12 cellular contexts compared by ENCODE assay signal in genomic region chr7:80106498-80107113, GRCh38. TPM values are rescaled to one million over a fixed set of nuclear protein-coding genes. Genes with fewer than 3 reads are reported as not detected.
DNase-seq lines count a peak whose midpoint lies in the region; ATAC-seq and TF ChIP-seq lines count a peak whose summit lies in the region.
"Had no signal": no experiment of that assay in that cellular context is flagged by ENCODE, and none has a peak within 500 bp of the region (broad histone marks: within the 10 kb centered on the region; RNA-seq: fewer than 3 reads in every experiment).

No MANE protein-coding gene starts in this region.

- BruUV-seq in PC-3 (replicated peaks; lab: Mats Ljungman, UMichigan) = no TSS peak

- H3K79me2 ChIP-seq in osteoblast (ENCODE audit: insufficient read depth, low read length) (no peaks in the 10 kb centered on the region), PC-3 (ENCODE audit: low read length) (no peaks in the 10 kb centered on the region)

- POLR2A ChIA-PET in PC-3 (lab: Charles Lee; ENCODE audit: unreplicated experiment) = no interaction called here

- CTCF ChIA-PET in PC-3 (lab: Charles Lee) = no interaction called here

- TF ChIP-seq POLR2A in testis (IDR thresholded peaks at IDR 0.05) = no peak

- H3K9me3 ChIP-seq in osteoblast (ENCODE audit: low read depth, low read length) (no peaks in the 10 kb centered on the region), testis (no peaks in the 10 kb centered on the region), PC-3 (ENCODE audit: low read length) (no peaks in the 10 kb centered on the region)

- no peak for DNase-seq in T-helper 2 cell treated with Interferon-gamma antibody and Interleukin-4, amounts not matched to agents 5 μg/mL and 100 μg/mL, for 36 hours (ENCODE audit: low spot score)
- DNase-seq in T-helper 2 cell (no peak), osteoblast (ENCODE audit: insufficient read length, low spot score, missing footprints) (no peak), testis (no peak), PC-3 (no peak)
- no peak for DNase-seq in activated T-helper 1 cell treated with anti-CD3 and anti-CD28 coated beads, Interleukin-12 subunit alpha, Interleukin-12 subunit beta, Interleukin-2, Interleukin-4 antibody, amounts not matched to agents 30 ng/mL and 10 ng/mL and 1 ng/mL, durations not matched to agents 14 hours and 24 hours and 36 hours (ENCODE audit: low spot score)
- DNase-seq: activated CD4-positive, alpha-beta T cell treated with anti-CD3 and anti-CD28 coated beads for 48 hours; effector CD4-positive, alpha-beta T cell; heart right ventricle; NCI-H2107 had no signal

- H3K4me2 ChIP-seq in osteoblast (ENCODE audit: insufficient read depth, low read length) = no peak overlapping the region
- H3K4me2 ChIP-seq in PC-3 (ENCODE audit: low read length) = no peak overlapping the region

- H2AFZ ChIP-seq in osteoblast (ENCODE audit: low read length) = peak overlapping the region; percentile 76
- H2AFZ ChIP-seq in PC-3 (ENCODE audit: low read length) = no peak overlapping the region

- no peaks in the 10 kb centered on the region for H3K9me2 ChIP-seq in PC-3 (replicated peaks; ENCODE audit: low read length)

- H3K4me3 Mint-ChIP-seq in T-helper 2 cell treated with Interferon-gamma antibody and Interleukin-4, amounts not matched to agents 5 μg/mL and 100 μg/mL, for 36 hours = peak overlapping the region; percentile 41
- peak overlapping the region; percentile 54 for H3K4me3 Mint-ChIP-seq in activated T-helper 1 cell treated with anti-CD3 and anti-CD28 coated beads, Interleukin-12 subunit alpha, Interleukin-12 subunit beta, Interleukin-2, Interleukin-4 antibody, amounts not matched to agents 30 ng/mL and 10 ng/mL and 1 ng/mL, durations not matched to agents 14 hours and 24 hours and 36 hours

- no peak for TF ChIP-seq CTCF in osteoblast (IDR thresholded peaks at IDR 0.05; ENCODE audit: extremely low read depth, low read depth, low read length)
- no peak for TF ChIP-seq CTCF in testis (IDR thresholded peaks at IDR 0.05)
- no peak for TF ChIP-seq CTCF in PC-3 (conservative IDR thresholded peaks at IDR 0.05; ENCODE audit: low read depth, low read length)

- H3K4me1 ChIP-seq in osteoblast (ENCODE audit: insufficient read depth, low read length) (no peaks in the 10 kb centered on the region), testis (no peaks in the 10 kb centered on the region), PC-3 (ENCODE audit: insufficient read depth, low read length) (no peaks in the 10 kb centered on the region)

- peak overlapping the region; percentile 71 for H3K27ac Mint-ChIP-seq in T-helper 2 cell treated with Interferon-gamma antibody and Interleukin-4, amounts not matched to agents 5 μg/mL and 100 μg/mL, for 36 hours
- H3K27ac Mint-ChIP-seq in activated T-helper 1 cell treated with anti-CD3 and anti-CD28 coated beads, Interleukin-12 subunit alpha, Interleukin-12 subunit beta, Interleukin-2, Interleukin-4 antibody, amounts not matched to agents 30 ng/mL and 10 ng/mL and 1 ng/mL, durations not matched to agents 14 hours and 24 hours and 36 hours = peak overlapping the region; percentile 67

- H3K9ac ChIP-seq in PC-3 (ENCODE audit: low read length) = no peak overlapping the region

- H3F3A ChIP-seq in PC-3 (ENCODE audit: low read length, unreplicated experiment) = no peaks in the 10 kb centered on the region

- peaks cover 21% of the 10 kb centered on the region for H3K4me1 Mint-ChIP-seq in T-helper 2 cell treated with Interferon-gamma antibody and Interleukin-4, amounts not matched to agents 5 μg/mL and 100 μg/mL, for 36 hours (ENCODE audit: low read depth)
- H3K4me1 Mint-ChIP-seq in activated T-helper 1 cell treated with anti-CD3 and anti-CD28 coated beads, Interleukin-12 subunit alpha, Interleukin-12 subunit beta, Interleukin-2, Interleukin-4 antibody, amounts not matched to agents 30 ng/mL and 10 ng/mL and 1 ng/mL, durations not matched to agents 14 hours and 24 hours and 36 hours (ENCODE audit: low read depth) = peaks cover 26% of the 10 kb centered on the region

- no peaks in the 10 kb centered on the region for H3K36me3 ChIP-seq in osteoblast (ENCODE audit: insufficient read depth, low read length)
- H3K36me3 ChIP-seq in testis (ENCODE audit: low read depth, missing control alignments) = no peaks in the 10 kb centered on the region
- H3K36me3 ChIP-seq in PC-3 (ENCODE audit: low read depth, low read length) = no peaks in the 10 kb centered on the region
- H3K36me3 ChIP-seq: heart right ventricle had no signal

- ATAC-seq in HG03108 (IDR thresholded peaks at IDR 0.05; ENCODE audit: unreplicated experiment) (peak; percentile 36), HG03280 (IDR thresholded peaks at IDR 0.05; ENCODE audit: unreplicated experiment) (no peak), PC-3 (no peak)

- H4K20me1 ChIP-seq in osteoblast (ENCODE audit: insufficient read depth, low read length) (no peaks in the 10 kb centered on the region), PC-3 (ENCODE audit: low read length) (no peaks in the 10 kb centered on the region)

- H3K27ac ChIP-seq in osteoblast (ENCODE audit: low read depth, low read length) (no peak overlapping the region), testis (no peak overlapping the region), PC-3 (ENCODE audit: low read length) (no peak overlapping the region)

- H3K36me3 Mint-ChIP-seq in T-helper 2 cell treated with Interferon-gamma antibody and Interleukin-4, amounts not matched to agents 5 μg/mL and 100 μg/mL, for 36 hours (ENCODE audit: low read depth) = no peaks in the 10 kb centered on the region
- H3K36me3 Mint-ChIP-seq in activated T-helper 1 cell treated with anti-CD3 and anti-CD28 coated beads, Interleukin-12 subunit alpha, Interleukin-12 subunit beta, Interleukin-2, Interleukin-4 antibody, amounts not matched to agents 30 ng/mL and 10 ng/mL and 1 ng/mL, durations not matched to agents 14 hours and 24 hours and 36 hours (ENCODE audit: low read depth) = no peaks in the 10 kb centered on the region

- intact Hi-C loops in activated T-helper 1 cell treated with anti-CD3 and anti-CD28 coated beads, Interleukin-12 subunit alpha, Interleukin-12 subunit beta, Interleukin-2, Interleukin-4 antibody, amounts not matched to agents 30 ng/mL and 10 ng/mL and 1 ng/mL, durations not matched to agents 14 hours and 24 hours and 36 hours (cut with micrococcal nuclease) = loop anchor here (5.0 kb wide), 1 partner anchor 46 kb away; no protein-coding TSS in a partner anchor
- intact Hi-C loops in testis (cut with DNase I; ENCODE audit: low total_unique reads) = no loop called here
- intact Hi-C loops in PC-3 (cut with micrococcal nuclease) = no loop called here

- H3K4me3 ChIP-seq in osteoblast (ENCODE audit: insufficient read depth, low read length) (no peak overlapping the region), testis (no peak overlapping the region), PC-3 (ENCODE audit: low read length) (no peak overlapping the region)
- H3K4me3 ChIP-seq: heart right ventricle had no signal

- no peaks in the 10 kb centered on the region for H3K27me3 Mint-ChIP-seq in T-helper 2 cell treated with Interferon-gamma antibody and Interleukin-4, amounts not matched to agents 5 μg/mL and 100 μg/mL, for 36 hours (ENCODE audit: low read depth)
- H3K27me3 Mint-ChIP-seq in activated T-helper 1 cell treated with anti-CD3 and anti-CD28 coated beads, Interleukin-12 subunit alpha, Interleukin-12 subunit beta, Interleukin-2, Interleukin-4 antibody, amounts not matched to agents 30 ng/mL and 10 ng/mL and 1 ng/mL, durations not matched to agents 14 hours and 24 hours and 36 hours (ENCODE audit: insufficient read depth) = no peaks in the 10 kb centered on the region

- no peaks in the 10 kb centered on the region for H3K9me3 Mint-ChIP-seq in T-helper 2 cell treated with Interferon-gamma antibody and Interleukin-4, amounts not matched to agents 5 μg/mL and 100 μg/mL, for 36 hours
- H3K9me3 Mint-ChIP-seq in activated T-helper 1 cell treated with anti-CD3 and anti-CD28 coated beads, Interleukin-12 subunit alpha, Interleukin-12 subunit beta, Interleukin-2, Interleukin-4 antibody, amounts not matched to agents 30 ng/mL and 10 ng/mL and 1 ng/mL, durations not matched to agents 14 hours and 24 hours and 36 hours = no peaks in the 10 kb centered on the region

- H3K27me3 ChIP-seq in osteoblast (ENCODE audit: insufficient read depth, low read length) (no peaks in the 10 kb centered on the region), testis (no peaks in the 10 kb centered on the region), PC-3 (ENCODE audit: low read length) (no peaks in the 10 kb centered on the region)
- H3K27me3 ChIP-seq: heart right ventricle had no signal

- 75 to 77% methylated on average over 2 of the region's 2 CpGs for WGBS in testis, 2 donors

RNA-seq across cellular contexts. Expression of gene GNAI1, which starts 28.0 kb away (rescaled TPM):
- 5.3 and 6.0 TPM in 2 replicates for total RNA-seq in activated T-helper 1 cell treated with anti-CD3 and anti-CD28 coated beads, Interleukin-12 subunit alpha, Interleukin-12 subunit beta, Interleukin-2, Interleukin-4 antibody, amounts not matched to agents 30 ng/mL and 10 ng/mL and 1 ng/mL, durations not matched to agents 14 hours and 24 hours and 36 hours
- total RNA-seq in osteoblast = 36.2 and 42.1 TPM in 2 replicates
- total RNA-seq in testis = 10 to 100 TPM; 59.0 to 61.6 TPM
- 46.9 TPM for polyA plus RNA-seq in testis (ENCODE audit: insufficient read depth, low read depth, low replicate concordance)
- 16.9 and 19.6 TPM in 2 replicates for total RNA-seq in PC-3 (2014; rRNA removed)
